18 cellular contexts compared by ENCODE assay signal in genomic region chr14:103710771-103711392, GRCh38. TPM values are rescaled to one million over a fixed set of nuclear protein-coding genes. Genes with fewer than 3 reads are reported as not detected.
DNase-seq lines count a peak whose midpoint lies in the region; ATAC-seq and TF ChIP-seq lines count a peak whose summit lies in the region.
"Had no signal": no experiment of that assay in that cellular context is flagged by ENCODE, and none has a peak within 500 bp of the region (broad histone marks: within the 10 kb centered on the region; RNA-seq: fewer than 3 reads in every experiment).

No MANE protein-coding gene starts in this region.

- H3K27ac ChIP-seq in ascending aorta (peak overlapping the region; percentile 81 to 83), right cardiac atrium (ENCODE audit: low read length) (no peak overlapping the region), thoracic aorta (peak overlapping the region; percentile 82)

- intact Hi-C loops in activated CD8-positive, alpha-beta T cell treated with anti-CD3 and anti-CD28 coated beads for 36 hours (cut with micrococcal nuclease) = no loop called here
- intact Hi-C loops in ascending aorta (cut with DNase I) (loop anchor here (10.0 kb wide), 1 partner anchor 376 kb away; the partner anchor contains the start of gene EIF5), right cardiac atrium (cut with DNase I) (no loop called here)

- peaks cover 13 to 19% of the 10 kb centered on the region in 2 donors for H3K36me3 ChIP-seq in ascending aorta
- peaks cover 8% of the 10 kb centered on the region for H3K36me3 ChIP-seq in thoracic aorta

- CTCF ChIA-PET in activated CD8-positive, alpha-beta T cell treated with anti-CD3 and anti-CD28 coated beads, Interleukin-2, amount 10 ng/mL, durations not matched to agents 7 days and 5 days (lab: Charles Lee) = interaction anchor here (1.5 kb wide), 1 partner anchor 32 kb away, joined by 3 read pairs; no protein-coding TSS in a partner anchor
- CTCF ChIA-PET in activated CD8-positive, alpha-beta T cell treated with anti-CD3 and anti-CD28 coated beads for 36 hours (lab: Charles Lee) = interaction anchor here (1.5 kb wide), 1 partner anchor 30 kb away, joined by 4 read pairs; no protein-coding TSS in a partner anchor

- no peak for DNase-seq in activated CD8-positive, alpha-beta T cell treated with anti-CD3 and anti-CD28 coated beads, Interleukin-2, amount 10 ng/mL, durations not matched to agents 7 days and 5 days
- DNase-seq in activated CD8-positive, alpha-beta T cell treated with anti-CD3 and anti-CD28 coated beads for 36 hours = no peak
- DNase-seq in ascending aorta (ENCODE audit: low spot score in 2 of 2) = no peak
- DNase-seq in right cardiac atrium = peak in 2 of 3 donors; percentile 5 to 39
- DNase-seq in thoracic aorta (ENCODE audit: low spot score) = no peak
- no peak for DNase-seq in NCI-H510A treated with DMSO at 0.1 percent for 48 hours (lab: John Stamatoyannopoulos, UW)
- no peak for DNase-seq in activated CD4-positive, alpha-beta T cell treated with anti-CD3 and anti-CD28 coated beads for 4 hours
- DNase-seq: ACHN; activated CD4-positive, alpha-beta T cell treated with anti-CD3 and anti-CD28 coated beads, Interleukin-2, amount 50 U/mL, for 48 hours; cortex of kidney; islet precursor cell; KBM-7; naive thymus-derived CD4-positive, alpha-beta T cell; NCI-H1694; testis had no signal

- POLR2A ChIA-PET in activated CD8-positive, alpha-beta T cell treated with anti-CD3 and anti-CD28 coated beads, Interleukin-2, amount 10 ng/mL, durations not matched to agents 7 days and 5 days (lab: Charles Lee) = no interaction called here
- POLR2A ChIA-PET in activated CD8-positive, alpha-beta T cell treated with anti-CD3 and anti-CD28 coated beads for 36 hours (lab: Charles Lee) = interaction anchor here (1.0 to 1.8 kb wide), 2 partner anchors 16 to 99 kb away, joined by 3 to 4 read pairs; no protein-coding TSS in a partner anchor

- WGBS in right cardiac atrium = 60% methylated on average over 9 of the region's 9 CpGs

- no peak overlapping the region for H3K4me3 Mint-ChIP-seq in activated CD8-positive, alpha-beta T cell treated with anti-CD3 and anti-CD28 coated beads, Interleukin-2, amount 10 ng/mL, durations not matched to agents 7 days and 5 days
- no peak overlapping the region for H3K4me3 Mint-ChIP-seq in activated CD8-positive, alpha-beta T cell treated with anti-CD3 and anti-CD28 coated beads for 36 hours
- H3K4me3 Mint-ChIP-seq: activated naive CD8-positive, alpha-beta T cell had no signal

- no peaks in the 10 kb centered on the region for H3K27me3 ChIP-seq in ascending aorta
- H3K27me3 ChIP-seq in right cardiac atrium (ENCODE audit: control insufficient read depth, insufficient read depth) = no peaks in the 10 kb centered on the region
- H3K27me3 ChIP-seq in thoracic aorta (replicated peaks; ENCODE audit: insufficient read depth) = no peaks in the 10 kb centered on the region
- H3K27me3 ChIP-seq: testis had no signal

- peak overlapping the region; percentile 20 for H3K27ac Mint-ChIP-seq in activated CD8-positive, alpha-beta T cell treated with anti-CD3 and anti-CD28 coated beads, Interleukin-2, amount 10 ng/mL, durations not matched to agents 7 days and 5 days
- H3K27ac Mint-ChIP-seq in activated CD8-positive, alpha-beta T cell treated with anti-CD3 and anti-CD28 coated beads for 36 hours = no peak overlapping the region
- H3K27ac Mint-ChIP-seq: activated naive CD8-positive, alpha-beta T cell had no signal

- TF ChIP-seq CTCF in activated CD8-positive, alpha-beta T cell treated with anti-CD3 and anti-CD28 coated beads for 36 hours (IDR thresholded peaks at IDR 0.05) = no peak
- no peak for TF ChIP-seq CTCF in ascending aorta (IDR thresholded peaks at IDR 0.05)
- TF ChIP-seq CTCF in thoracic aorta (IDR thresholded peaks at IDR 0.05) = no peak

- H3K4me1 ChIP-seq in ascending aorta (peaks cover 17 to 34% of the 10 kb centered on the region in 2 donors), right cardiac atrium (ENCODE audit: control insufficient read depth, insufficient read depth, low read length) (peaks cover 6% of the 10 kb centered on the region), thoracic aorta (ENCODE audit: control insufficient read depth in 1 of 2, low read depth in 2 of 2) (peaks cover 20 to 65% of the 10 kb centered on the region in 2 donors)

- peaks cover 35% of the 10 kb centered on the region for H3K4me1 Mint-ChIP-seq in activated CD8-positive, alpha-beta T cell treated with anti-CD3 and anti-CD28 coated beads, Interleukin-2, amount 10 ng/mL, durations not matched to agents 7 days and 5 days (ENCODE audit: low read depth)
- peaks cover 20% of the 10 kb centered on the region for H3K4me1 Mint-ChIP-seq in activated CD8-positive, alpha-beta T cell treated with anti-CD3 and anti-CD28 coated beads for 36 hours (ENCODE audit: low read depth)

- H3K9me3 ChIP-seq in ascending aorta = no peaks in the 10 kb centered on the region
- no peaks in the 10 kb centered on the region for H3K9me3 ChIP-seq in right cardiac atrium (ENCODE audit: control insufficient read depth, low read length)
- no peaks in the 10 kb centered on the region for H3K9me3 ChIP-seq in thoracic aorta
- H3K9me3 ChIP-seq: testis had no signal

- H3K4me3 ChIP-seq in ascending aorta (no peak overlapping the region), right cardiac atrium (ENCODE audit: low read length) (no peak overlapping the region), thoracic aorta (no peak overlapping the region)
- H3K4me3 ChIP-seq: testis had no signal

- no peaks in the 10 kb centered on the region for H3K27me3 Mint-ChIP-seq in activated CD8-positive, alpha-beta T cell treated with anti-CD3 and anti-CD28 coated beads, Interleukin-2, amount 10 ng/mL, durations not matched to agents 7 days and 5 days (ENCODE audit: low read depth)
- no peaks in the 10 kb centered on the region for H3K27me3 Mint-ChIP-seq in activated CD8-positive, alpha-beta T cell treated with anti-CD3 and anti-CD28 coated beads for 36 hours
- H3K27me3 Mint-ChIP-seq: activated naive CD8-positive, alpha-beta T cell had no signal

- no peaks in the 10 kb centered on the region for H3K9me3 Mint-ChIP-seq in activated CD8-positive, alpha-beta T cell treated with anti-CD3 and anti-CD28 coated beads, Interleukin-2, amount 10 ng/mL, durations not matched to agents 7 days and 5 days (ENCODE audit: insufficient read depth)
- no peaks in the 10 kb centered on the region for H3K9me3 Mint-ChIP-seq in activated CD8-positive, alpha-beta T cell treated with anti-CD3 and anti-CD28 coated beads for 36 hours

- H3K36me3 Mint-ChIP-seq in activated CD8-positive, alpha-beta T cell treated with anti-CD3 and anti-CD28 coated beads, Interleukin-2, amount 10 ng/mL, durations not matched to agents 7 days and 5 days (ENCODE audit: low read depth) = peaks cover 40% of the 10 kb centered on the region
- H3K36me3 Mint-ChIP-seq in activated CD8-positive, alpha-beta T cell treated with anti-CD3 and anti-CD28 coated beads for 36 hours (ENCODE audit: low read depth) = peaks cover 31% of the 10 kb centered on the region

- ATAC-seq in activated CD8-positive, alpha-beta T cell treated with anti-CD3 and anti-CD28 coated beads, Interleukin-2, amount 10 ng/mL, durations not matched to agents 7 days and 5 days = no peak
- no peak for ATAC-seq in activated CD8-positive, alpha-beta T cell treated with anti-CD3 and anti-CD28 coated beads for 36 hours
- no peak for ATAC-seq in right cardiac atrium
- ATAC-seq in thoracic aorta (ENCODE audit: insufficient number of reproducible peaks, low FRiP score, low read depth) = no peak
- ATAC-seq in HG03139 (IDR thresholded peaks at IDR 0.05; ENCODE audit: unreplicated experiment) = no peak
- ATAC-seq: naive thymus-derived CD4-positive, alpha-beta T cell; sciatic nerve had no signal

RNA-seq across cellular contexts. Expression of gene XRCC3, which starts 4.4 kb away (rescaled TPM):
- total RNA-seq in activated CD8-positive, alpha-beta T cell treated with anti-CD3 and anti-CD28 coated beads, Interleukin-2, amount 10 ng/mL, durations not matched to agents 7 days and 5 days = 10 to 100 TPM; 46.2 to 52.5 TPM
- total RNA-seq in activated CD8-positive, alpha-beta T cell treated with anti-CD3 and anti-CD28 coated beads for 36 hours = 10 to 100 TPM; 47.3 to 55.2 TPM
- total RNA-seq in ascending aorta = 9.0 TPM
- 1 to 10 TPM; 2.1 to 5.6 (median 2.4) TPM for total RNA-seq in right cardiac atrium
- 2.2 TPM for polyA plus RNA-seq in right cardiac atrium
- 10 to 100 TPM in 1 of 2 donors, 1 to 10 TPM in 1; 8.4 to 18.5 TPM for total RNA-seq in thoracic aorta

RNA-seq across cellular contexts. Expression of gene ZFYVE21, which starts 4.7 kb away (rescaled TPM):
- 10 to 100 TPM; 16.7 to 17.4 TPM for total RNA-seq in activated CD8-positive, alpha-beta T cell treated with anti-CD3 and anti-CD28 coated beads, Interleukin-2, amount 10 ng/mL, durations not matched to agents 7 days and 5 days
- total RNA-seq in activated CD8-positive, alpha-beta T cell treated with anti-CD3 and anti-CD28 coated beads for 36 hours = 10 to 100 TPM; 10.4 to 11.6 TPM
- total RNA-seq in ascending aorta (219 TPM), right cardiac atrium (10 to 100 TPM; 42.0 to 61.0 (median 52.4) TPM), thoracic aorta (100 to 1,000 TPM in 1 of 2 donors, 10 to 100 TPM in 1; 97.1 to 159 TPM)
- polyA plus RNA-seq in right cardiac atrium = 66.8 TPM

Comparison
In these comparisons a context has a peak if more than half of its experiments do, and no peak if none do; other contexts are left out.
1. DNase-seq: peak in right cardiac atrium (2 of 3); none in activated CD8-positive, alpha-beta T cell treated with anti-CD3 and anti-CD28 coated beads, Interleukin-2, amount 10 ng/mL, durations not matched to agents 7 days and 5 days (single experiment), activated CD8-positive, alpha-beta T cell treated with anti-CD3 and anti-CD28 coated beads for 36 hours (single experiment), ascending aorta (0 of 2), thoracic aorta (single experiment), NCI-H510A treated with DMSO at 0.1 percent for 48 hours (single experiment) and activated CD4-positive, alpha-beta T cell treated with anti-CD3 and anti-CD28 coated beads for 4 hours (0 of 2).